Comparison of ENCODE assay signal across 8 cellular contexts in the genomic region with DNA sequence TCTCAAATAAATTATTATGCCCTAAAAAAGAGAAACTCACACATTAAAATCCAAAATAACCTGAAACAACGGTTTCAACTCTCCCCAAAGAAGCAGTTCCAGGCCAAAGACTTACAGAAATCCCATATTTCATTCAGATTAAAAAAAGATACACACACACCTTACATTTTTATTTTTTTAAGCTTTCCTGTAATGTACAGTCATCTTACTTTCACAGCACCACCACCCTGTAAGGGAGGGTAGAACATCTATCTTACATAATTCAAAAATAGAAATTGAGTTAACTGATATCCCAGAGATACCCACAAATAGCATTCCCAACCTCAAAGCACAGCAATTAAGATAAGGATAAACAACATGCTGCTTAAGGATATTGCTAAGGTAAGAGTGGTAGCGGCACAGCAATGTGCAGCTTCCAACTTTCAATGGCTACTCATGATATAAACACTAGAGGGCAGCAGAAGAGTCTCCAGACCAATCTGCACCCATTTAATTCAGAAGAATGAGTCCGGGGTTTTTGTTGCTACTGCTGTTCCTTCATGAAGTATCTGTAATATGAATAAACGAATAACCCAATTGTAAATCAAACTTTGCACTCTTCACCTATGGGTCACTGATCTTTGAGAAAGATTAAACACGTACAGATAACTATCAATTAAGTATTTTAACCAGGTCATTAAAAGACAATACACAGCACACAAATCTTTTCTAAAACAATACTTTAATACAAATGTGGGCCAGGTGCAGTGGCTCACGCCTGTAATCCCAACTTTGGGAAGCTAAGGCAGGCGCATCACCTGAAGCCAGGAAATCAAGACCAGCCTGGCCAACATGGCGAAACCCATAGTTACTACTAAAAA. TPM values are rescaled to one million over a fixed set of nuclear protein-coding genes. Genes with fewer than 3 reads are reported as not detected.
DNase-seq lines count a peak whose midpoint lies in the region; ATAC-seq and TF ChIP-seq lines count a peak whose summit lies in the region.

No MANE protein-coding gene starts in this region.

- DNase-seq in DMS53 (lab: John Stamatoyannopoulos, UW) = peak; percentile 72
- DNase-seq in HuH-7 (ENCODE audit: low spot score) = peak; percentile 57
- DNase-seq in RWPE1 (ENCODE audit: low spot score) = peak; percentile 18
- DNase-seq in fibroblast of pulmonary artery (ENCODE audit: low read depth) = peak; percentile 61
- DNase-seq in osteoblast (ENCODE audit: insufficient read length, low spot score, missing footprints) = no peak
- DNase-seq in activated CD8-positive, alpha-beta memory T cell treated with anti-CD3 and anti-CD28 coated beads for 24 hours = no peak

- H3K36me3 ChIP-seq in osteoblast (ENCODE audit: insufficient read depth, low read length) = peaks cover 28% of the 10 kb centered on the region

- peaks cover 4% of the 10 kb centered on the region for H3K4me1 ChIP-seq in osteoblast (ENCODE audit: insufficient read depth, low read length)

- TF ChIP-seq CTCF in RWPE1 (conservative IDR thresholded peaks at IDR 0.05; ENCODE audit: low read depth) = peak; percentile 63
- peak; percentile 72 for TF ChIP-seq CTCF in fibroblast of pulmonary artery (IDR thresholded peaks at IDR 0.05; ENCODE audit: low read length, missing control alignments)
- TF ChIP-seq CTCF in osteoblast (IDR thresholded peaks at IDR 0.05; ENCODE audit: extremely low read depth, low read depth, low read length) = peak; percentile 74

- H4K20me1 ChIP-seq in osteoblast (ENCODE audit: insufficient read depth, low read length) = peaks cover 64% of the 10 kb centered on the region

- H3K4me3 ChIP-seq in fibroblast of pulmonary artery (replicated peaks; ENCODE audit: low read depth, low read length) = no peak overlapping the region
- no peak overlapping the region for H3K4me3 ChIP-seq in osteoblast (ENCODE audit: insufficient read depth, low read length)

- CTCF ChIA-PET in RWPE1 (lab: Yijun Ruan, JAX) = interaction anchor here (0.7 to 1.3 kb wide), 4 partner anchors 9 to 341 kb away, joined by 3 to 4 read pairs (median 4); no protein-coding TSS in a partner anchor

- no peaks in the 10 kb centered on the region for H3K9me3 ChIP-seq in osteoblast (ENCODE audit: low read depth, low read length)

- no peaks in the 10 kb centered on the region for H3K27me3 ChIP-seq in osteoblast (ENCODE audit: insufficient read depth, low read length)

- H3K27ac ChIP-seq in RWPE1 (no peak overlapping the region), osteoblast (ENCODE audit: low read depth, low read length) (no peak overlapping the region)

- H3K4me2 ChIP-seq in osteoblast (ENCODE audit: insufficient read depth, low read length) = no peak overlapping the region

- POLR2A ChIA-PET in RWPE1 (lab: Yijun Ruan, JAX; ENCODE audit: low non-redundant PET) = interaction anchor here (0.6 kb wide), 2 partner anchors 89 to 622 kb away, joined by 4 to 6 read pairs; no protein-coding TSS in a partner anchor

- ATAC-seq in GM18519 (IDR thresholded peaks at IDR 0.05; ENCODE audit: low FRiP score, unreplicated experiment) (no peak), HG02678 (IDR thresholded peaks at IDR 0.05; ENCODE audit: unreplicated experiment) (no peak)

- H2AFZ ChIP-seq in osteoblast (ENCODE audit: low read length) = no peak overlapping the region

- peaks cover 88% of the 10 kb centered on the region for H3K79me2 ChIP-seq in osteoblast (ENCODE audit: insufficient read depth, low read length)

RNA-seq across cellular contexts. Expression of a gene that starts 11.3 kb away (rescaled TPM):
- total RNA-seq in osteoblast = 53.9 and 64.4 TPM in 2 replicates

Comparison
In these comparisons a context has a peak if more than half of its experiments do, and no peak if none do; other contexts are left out.
1. DNase-seq: peak in DMS53 (single experiment), HuH-7 (single experiment), RWPE1 (single experiment) and fibroblast of pulmonary artery (single experiment); none in osteoblast (single experiment) and activated CD8-positive, alpha-beta memory T cell treated with anti-CD3 and anti-CD28 coated beads for 24 hours (single experiment).
2. Peak in every context shown above with its lines, with median percentiles within 50 percentile points of each other: CTCF ChIP-seq.